Comparison of ENCODE assay signal across 8 cellular contexts in the genomic region with DNA sequence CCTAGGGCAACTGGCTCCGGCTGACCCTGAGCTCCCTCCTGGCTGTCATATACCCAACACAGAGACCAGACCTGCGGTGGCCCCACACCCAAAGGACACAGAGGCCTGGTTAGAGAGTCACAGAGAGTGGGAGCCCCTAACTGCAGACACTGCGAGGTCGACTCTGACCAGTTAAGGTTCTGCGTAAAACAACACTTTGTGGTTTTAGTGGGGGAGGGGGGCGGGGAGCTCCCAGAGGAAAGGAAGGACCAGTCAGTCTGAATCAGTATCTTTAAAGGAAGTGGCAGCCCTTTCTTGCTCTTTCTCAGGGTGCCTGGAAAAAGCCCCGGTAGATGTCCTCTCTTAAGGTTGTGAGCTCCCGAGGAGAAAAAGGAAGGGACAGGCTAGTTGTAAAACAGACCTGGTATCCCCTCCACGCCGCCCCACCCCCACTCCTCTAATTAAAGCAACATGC. TPM values are rescaled to one million over a fixed set of nuclear protein-coding genes. Genes with fewer than 3 reads are reported as not detected.
DNase-seq lines count a peak whose midpoint lies in the region; ATAC-seq, FAIRE-seq and TF ChIP-seq lines count a peak whose summit lies in the region.

No MANE protein-coding gene starts in this region.

- intact Hi-C loops in left ventricle myocardium inferior (cut with micrococcal nuclease) (loop anchor here (10.0 kb wide), 1 partner anchor 99 kb away; no protein-coding TSS in a partner anchor), right cardiac atrium (cut with DNase I) (loop anchor here (5.0 to 10.0 kb wide), 6 partner anchors 69 to 279 kb away; a partner anchor contains a TSS), transverse colon (cut with DNase I; ENCODE audit: low total_unique reads) (loop anchor here (10.0 kb wide), 1 partner anchor 79 kb away; no protein-coding TSS in a partner anchor)
- intact Hi-C loops in activated CD8-positive, alpha-beta T cell treated with anti-CD3 and anti-CD28 coated beads for 36 hours (cut with micrococcal nuclease) = loop anchor here (5.0 to 10.0 kb wide), 4 partner anchors 47 to 199 kb away; a partner anchor contains a TSS

- H3K9me3 Mint-ChIP-seq in activated CD8-positive, alpha-beta T cell treated with anti-CD3 and anti-CD28 coated beads for 36 hours = no peaks in the 10 kb centered on the region

- peaks cover 89% of the 10 kb centered on the region for H3K4me1 ChIP-seq in left ventricle myocardium inferior
- peaks cover 11% of the 10 kb centered on the region for H3K4me1 ChIP-seq in right cardiac atrium (ENCODE audit: control insufficient read depth, insufficient read depth, low read length)
- peaks cover 35% of the 10 kb centered on the region for H3K4me1 ChIP-seq in keratinocyte (ENCODE audit: control insufficient read depth, extremely low read depth, insufficient read depth, low read length)
- peaks cover 11 to 43% (median 38%) of the 10 kb centered on the region in 4 donors for H3K4me1 ChIP-seq in transverse colon

- peaks cover 53% of the 10 kb centered on the region for H3K36me3 Mint-ChIP-seq in activated CD8-positive, alpha-beta T cell treated with anti-CD3 and anti-CD28 coated beads for 36 hours (ENCODE audit: low read depth)

- DNase-seq in left ventricle myocardium inferior = no peak
- no peak for DNase-seq in right cardiac atrium
- peak; percentile 62 for DNase-seq in activated CD8-positive, alpha-beta T cell treated with anti-CD3 and anti-CD28 coated beads for 36 hours
- no peak for DNase-seq in keratinocyte (ENCODE audit: low read depth, low spot score)
- no peak for DNase-seq in transverse colon
- no peak for DNase-seq in putamen (ENCODE audit: low spot score)
- no peak for DNase-seq in omental fat pad (ENCODE audit: low spot score)
- DNase-seq in cortex of kidney (lab: John Stamatoyannopoulos, UW) = no peak

- H3K4me1 Mint-ChIP-seq in activated CD8-positive, alpha-beta T cell treated with anti-CD3 and anti-CD28 coated beads for 36 hours (ENCODE audit: low read depth) = peaks cover 68% of the 10 kb centered on the region

- H3K9me3 ChIP-seq in left ventricle myocardium inferior (replicated peaks) = no peaks in the 10 kb centered on the region
- H3K9me3 ChIP-seq in right cardiac atrium (ENCODE audit: control insufficient read depth, low read length) = no peaks in the 10 kb centered on the region
- no peaks in the 10 kb centered on the region for H3K9me3 ChIP-seq in keratinocyte (ENCODE audit: control insufficient read depth, low read depth, low read length)
- no peaks in the 10 kb centered on the region for H3K9me3 ChIP-seq in transverse colon

- TF ChIP-seq CTCF in left ventricle myocardium inferior (IDR thresholded peaks at IDR 0.05; ENCODE audit: borderline replicate concordance) (no peak), keratinocyte (optimal IDR thresholded peaks at IDR 0.05 in 1 of 3, IDR thresholded peaks at IDR 0.05 in 1 of 3, conservative IDR thresholded peaks at IDR 0.05 in 1 of 3; ENCODE audit: extremely low read depth in 1 of 3, insufficient read depth in 2 of 3, low read length in 3 of 3) (no peak), transverse colon (IDR thresholded peaks at IDR 0.05) (no peak), omental fat pad (IDR thresholded peaks at IDR 0.05) (no peak)
- no peak for TF ChIP-seq CTCF in activated CD8-positive, alpha-beta T cell treated with anti-CD3 and anti-CD28 coated beads for 36 hours (IDR thresholded peaks at IDR 0.05)

- peaks cover 28% of the 10 kb centered on the region for H3K36me3 ChIP-seq in left ventricle myocardium inferior
- H3K36me3 ChIP-seq in keratinocyte (ENCODE audit: control insufficient read depth in 2 of 2, extremely low read depth in 1 of 2, insufficient read depth in 2 of 2, low read length in 2 of 2) = peaks cover 10 to 19% of the 10 kb centered on the region in 2 experiments
- H3K36me3 ChIP-seq in transverse colon = peaks cover 0 to 27% (median 8%) of the 10 kb centered on the region in 4 donors

- H3K27me3 Mint-ChIP-seq in activated CD8-positive, alpha-beta T cell treated with anti-CD3 and anti-CD28 coated beads for 36 hours = no peaks in the 10 kb centered on the region

- dilution Hi-C loops in keratinocyte (cut with MboI; ENCODE audit: extremely low pct_ligation_motif_present, low sequenced_read_pairs) = no loop called here

- H3K4me3 Mint-ChIP-seq in activated CD8-positive, alpha-beta T cell treated with anti-CD3 and anti-CD28 coated beads for 36 hours = peak overlapping the region; percentile 74

- ATAC-seq in right cardiac atrium (no peak), omental fat pad (ENCODE audit: low FRiP score) (no peak)
- no peak for ATAC-seq in activated CD8-positive, alpha-beta T cell treated with anti-CD3 and anti-CD28 coated beads for 36 hours

- H3K79me2 ChIP-seq in keratinocyte (ENCODE audit: control insufficient read depth, insufficient read depth, low read length) = peaks cover 2% of the 10 kb centered on the region

- no peak for FAIRE-seq in keratinocyte (lab: Jason Lieb, UNC)

- POLR2A ChIA-PET in activated CD8-positive, alpha-beta T cell treated with anti-CD3 and anti-CD28 coated beads for 36 hours (lab: Charles Lee) = interaction anchor here (0.7 to 1.4 kb wide), 7 partner anchors 12 to 119 kb away, joined by 3 to 4 read pairs (median 3); no protein-coding TSS in a partner anchor

- H3K4me3 ChIP-seq in left ventricle myocardium inferior (peak overlapping the region; percentile 95), right cardiac atrium (ENCODE audit: low read length) (no peak overlapping the region), keratinocyte (ENCODE audit: control insufficient read depth in 2 of 3, extremely low read depth in 1 of 3, insufficient read depth in 2 of 3, low read depth in 1 of 3, low read length in 3 of 3) (peak overlapping the region in 2 of 3 experiments; percentile 36 to 74), transverse colon (peak overlapping the region in 3 of 4 donors; percentile 83 to 99 (median 97))

- H3K27me3 ChIP-seq in left ventricle myocardium inferior (ENCODE audit: low read depth) (no peaks in the 10 kb centered on the region), right cardiac atrium (ENCODE audit: control insufficient read depth, insufficient read depth) (no peaks in the 10 kb centered on the region), keratinocyte (ENCODE audit: control insufficient read depth, extremely low read depth, insufficient read depth, low read length) (no peaks in the 10 kb centered on the region), transverse colon (no peaks in the 10 kb centered on the region)

- H3K4me2 ChIP-seq in keratinocyte (ENCODE audit: control insufficient read depth, extremely low read depth, insufficient read depth, low read depth, low read length) = peak overlapping the region; percentile 89

- H3K9ac ChIP-seq in keratinocyte (ENCODE audit: control insufficient read depth, extremely low read depth, insufficient read depth, low read length) = no peak overlapping the region

- no peak for TF ChIP-seq POLR2A in transverse colon (IDR thresholded peaks at IDR 0.05)

- WGBS in right cardiac atrium = 52% methylated on average over 10 of the region's 10 CpGs
- WGBS in transverse colon (ENCODE audit: low coverage in 1 of 2), 2 donors = 41 to 46% methylated on average over 4 to 10 of the region's 10 CpGs

- H2AFZ ChIP-seq in keratinocyte (ENCODE audit: control insufficient read depth, low read length) = no peak overlapping the region

- CTCF ChIA-PET in activated CD8-positive, alpha-beta T cell treated with anti-CD3 and anti-CD28 coated beads for 36 hours (lab: Charles Lee) = interaction anchor here (0.6 to 7.4 kb wide), 5 partner anchors 65 to 174 kb away, joined by 3 to 81 read pairs (median 4); no protein-coding TSS in a partner anchor

- in situ Hi-C loops in transverse colon (cut with MboI; ENCODE audit: low pct_ligation_motif_present in 1 of 4, low pct_unique_long_range_greater_than_20kb in 1 of 4, low sequenced_read_pairs in 3 of 4) = no loop called here

- TF ChIP-seq EP300 in transverse colon (IDR thresholded peaks at IDR 0.05; ENCODE audit: low read depth) = no peak

- H3K27ac Mint-ChIP-seq in activated CD8-positive, alpha-beta T cell treated with anti-CD3 and anti-CD28 coated beads for 36 hours = peak overlapping the region; percentile 66

- H4K20me1 ChIP-seq in keratinocyte (ENCODE audit: control insufficient read depth, extremely low read depth, insufficient read depth, low read length) = no peaks in the 10 kb centered on the region

- H3K27ac ChIP-seq in left ventricle myocardium inferior (replicated peaks) (peak overlapping the region; percentile 59), right cardiac atrium (ENCODE audit: low read length) (no peak overlapping the region), keratinocyte (ENCODE audit: control insufficient read depth, insufficient read depth, low read length) (no peak overlapping the region), transverse colon (peak overlapping the region; percentile 12 to 49 (median 34))

- H3K9me1 ChIP-seq in keratinocyte (ENCODE audit: control insufficient read depth, extremely low read depth, insufficient read depth, low read length) = no peaks in the 10 kb centered on the region

RNA-seq across cellular contexts. Expression of a gene that starts 2.4 kb away (rescaled TPM):
- total RNA-seq in left ventricle myocardium inferior = 57.7 TPM
- total RNA-seq in right cardiac atrium = 10 to 100 TPM; 25.4 to 55.8 (median 35.8) TPM
- polyA plus RNA-seq in right cardiac atrium = 32.5 TPM
- 10 to 100 TPM; 62.6 to 67.8 TPM for total RNA-seq in activated CD8-positive, alpha-beta T cell treated with anti-CD3 and anti-CD28 coated beads for 36 hours
- 9.4 to 24.7 TPM (median 16.9 TPM) in 3 replicates for polyA plus RNA-seq in keratinocyte
- polyA plus RNA-seq in keratinocyte (2011; ENCODE audit: low read depth) = 11.6 TPM
- 14.3 and 20.5 TPM in 2 replicates for polyA plus RNA-seq in keratinocyte (2011; cell fraction: cytosol; rRNA removed)
- 17.7 and 22.1 TPM in 2 replicates for polyA plus RNA-seq in keratinocyte (2011; cell fraction: nucleus; rRNA removed)
- polyA plus RNA-seq in keratinocyte (2012; ENCODE audit: low replicate concordance) = 16.3 and 25.9 TPM in 2 replicates
- polyA minus RNA-seq in keratinocyte = 7.6 to 28.1 TPM (median 13.1 TPM) in 3 replicates
- polyA minus RNA-seq in keratinocyte (2011; cell fraction: cytosol; rRNA and poly(A)+ RNA removed) = 16.7 TPM
- polyA minus RNA-seq in keratinocyte (2011; cell fraction: nucleus; rRNA and poly(A)+ RNA removed) = 5.7 and 7.1 TPM in 2 replicates
- total RNA-seq in transverse colon = 100 to 1,000 TPM in 1 of 4 donors, 10 to 100 TPM in 3; 28.7 to 162 (median 37.0) TPM
- 10 to 100 TPM; 21.0 to 32.6 (median 22.9) TPM for total RNA-seq in omental fat pad

Comparison
In these comparisons a context has a peak if more than half of its experiments do, and no peak if none do; other contexts are left out.
1. H3K27ac ChIP-seq: peak in left ventricle myocardium inferior (single experiment) and transverse colon (4 of 4); none in right cardiac atrium (single experiment) and keratinocyte (single experiment).